Comparison of ENCODE assay signal across 1 cellular context in genomic region chr4:109846395-109847098, GRCh38.
TF ChIP-seq lines count a peak whose summit lies in the region.

No MANE protein-coding gene starts in this region.

TF ChIP-seq in endothelial cell of umbilical vein, 7 proteins besides CTCF, POLR2A, EP300 and RAD21:
- TF ChIP-seq MYC (IDR thresholded peaks at IDR 0.05; ENCODE audit: low read depth, low read length) (no peak), JUN (IDR thresholded peaks at IDR 0.05; ENCODE audit: borderline replicate concordance, insufficient read depth, insufficient read length, low read depth) (no peak), EZH2 (IDR thresholded peaks at IDR 0.05; ENCODE audit: borderline replicate concordance, low read depth, low read length, severe bottlenecking) (no peak), GATA2 (IDR thresholded peaks at IDR 0.05; ENCODE audit: insufficient read depth, insufficient read length, low read depth, low read length) (no peak), POLR2AphosphoS5 (IDR thresholded peaks at IDR 0.05; ENCODE audit: insufficient read depth, low read depth, low read length) (no peak), FOS (IDR thresholded peaks at IDR 0.05; ENCODE audit: borderline replicate concordance, insufficient read depth, low read length) (no peak)
- TF ChIP-seq, protein P1, sequence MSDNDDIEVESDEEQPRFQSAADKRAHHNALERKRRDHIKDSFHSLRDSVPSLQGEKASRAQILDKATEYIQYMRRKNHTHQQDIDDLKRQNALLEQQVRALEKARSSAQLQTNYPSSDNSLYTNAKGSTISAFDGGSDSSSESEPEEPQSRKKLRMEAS (IDR thresholded peaks at IDR 0.05; ENCODE audit: insufficient read depth, insufficient read length): no peak
